23 cellular contexts compared by ENCODE assay signal in genomic region chr4:100780126-100780525, GRCh38.
DNase-seq lines count a peak whose midpoint lies in the region; ATAC-seq, FAIRE-seq and TF ChIP-seq lines count a peak whose summit lies in the region.
"Had no signal": no experiment of that assay in that cellular context is flagged by ENCODE, and none has a peak within 500 bp of the region (broad histone marks: within the 10 kb centered on the region; RNA-seq: fewer than 3 reads in every experiment).

No MANE protein-coding gene starts in this region.

- H3K9ac ChIP-seq in HepG2 (ENCODE audit: insufficient read depth, low read depth, low read length) (no peak overlapping the region), PC-3 (ENCODE audit: low read length) (no peak overlapping the region)
- H3K9ac ChIP-seq: BLaER1 treated with 17β-estradiol and CSF1 and Interleukin-3, amounts not matched to agents 10 nM and 100 nM had no signal

- DNase-seq in HepG2 (ENCODE audit: low spot score) (no peak), right lobe of liver (no peak), GM12892 (ENCODE audit: insufficient read length) (no peak), PC-3 (peak; percentile 15), right atrium auricular region (ENCODE audit: low spot score) (no peak)
- DNase-seq in activated T-cell treated with anti-CD3 and anti-CD28 coated beads, Interleukin-2, amount 50 U/mL, for 72 hours = no peak
- DNase-seq: ACHN; AML-193; BE2C; CD4-positive, alpha-beta T cell; CD8-positive, alpha-beta memory T cell; DMS 273 treated with DMSO at 0.1 percent for 48 hours; DND-41; H9 had no signal

- no peaks in the 10 kb centered on the region for H3K27me3 ChIP-seq in HepG2 (ENCODE audit: control insufficient read depth in 1 of 2, insufficient read depth in 2 of 2, low read length in 2 of 2)
- no peaks in the 10 kb centered on the region for H3K27me3 ChIP-seq in right lobe of liver
- no peaks in the 10 kb centered on the region for H3K27me3 ChIP-seq in PC-3 (ENCODE audit: low read length)
- no peaks in the 10 kb centered on the region for H3K27me3 ChIP-seq in right atrium auricular region
- H3K27me3 ChIP-seq: BE2C; BLaER1 treated with 17β-estradiol and CSF1 and Interleukin-3, amounts not matched to agents 10 nM and 100 nM had no signal

- intact Hi-C loops in HepG2 (cut with micrococcal nuclease; ENCODE audit: unreplicated experiment) = no loop called here
- intact Hi-C loops in right lobe of liver (cut with DNase I) = no loop called here
- intact Hi-C loops in PC-3 (cut with micrococcal nuclease) = no loop called here

- H3F3A ChIP-seq in PC-3 (ENCODE audit: low read length, unreplicated experiment) = no peaks in the 10 kb centered on the region

- TF ChIP-seq EP300 in HepG2 (IDR thresholded peaks at IDR 0.05; ENCODE audit: low read depth in 2 of 2, low read length in 2 of 2) = no peak
- no peak for TF ChIP-seq EP300 in HepG2 (CRISPR knock-in tag; IDR thresholded peaks at IDR 0.05; ENCODE audit: borderline replicate concordance)

- FAIRE-seq in HepG2 (lab: Jason Lieb, UNC) (no peak), GM12892 (lab: Jason Lieb, UNC) (peak; percentile 30)
- FAIRE-seq: A204.1, D721Med, G401.6, GM18507 had no signal

- H3K27ac ChIP-seq in HepG2 (ENCODE audit: extremely low read length, insufficient read depth, low read length) = no peak overlapping the region
- no peak overlapping the region for H3K27ac ChIP-seq in right lobe of liver
- no peak overlapping the region for H3K27ac ChIP-seq in PC-3 (ENCODE audit: low read length)
- H3K27ac ChIP-seq in right atrium auricular region = no peak overlapping the region
- H3K27ac ChIP-seq: BLaER1 treated with 17β-estradiol and CSF1 and Interleukin-3, amounts not matched to agents 10 nM and 100 nM had no signal

- H3K4me3 Mint-ChIP-seq in activated T-cell treated with anti-CD3 and anti-CD28 coated beads, Interleukin-2, amount 50 U/mL, for 72 hours = no peak overlapping the region
- H3K4me3 Mint-ChIP-seq: CD14-positive monocyte; CD4-positive, alpha-beta T cell; CD8-positive, alpha-beta memory T cell; GM23338; H9 had no signal

- BruUV-seq in HepG2 (replicated peaks; lab: Mats Ljungman, UMichigan) (no TSS peak), PC-3 (replicated peaks; lab: Mats Ljungman, UMichigan) (no TSS peak)

- H3K27ac Mint-ChIP-seq in activated T-cell treated with anti-CD3 and anti-CD28 coated beads, Interleukin-2, amount 50 U/mL, for 72 hours = no peak overlapping the region
- H3K27ac Mint-ChIP-seq: CD14-positive monocyte; CD4-positive, alpha-beta T cell; CD8-positive, alpha-beta memory T cell; GM23338; H9 had no signal

- no peak overlapping the region for H3K4me3 ChIP-seq in HepG2 (replicated peaks in 1 of 3; ENCODE audit: insufficient read depth in 1 of 3, low read depth in 2 of 3, low read length in 3 of 3)
- no peak overlapping the region for H3K4me3 ChIP-seq in right lobe of liver
- H3K4me3 ChIP-seq in PC-3 (ENCODE audit: low read length) = no peak overlapping the region
- H3K4me3 ChIP-seq in right atrium auricular region = no peak overlapping the region
- H3K4me3 ChIP-seq: BLaER1 treated with 17β-estradiol and CSF1 and Interleukin-3, amounts not matched to agents 10 nM and 100 nM; GM23338 had no signal

- in situ Hi-C loops in HepG2 (cut with HindIII; ENCODE audit: extremely low pct_ligation_motif_present, low pct_unique_long_range_greater_than_20kb) = no loop called here

- no peak for ATAC-seq in HepG2
- ATAC-seq in right lobe of liver = no peak
- no peak for ATAC-seq in PC-3
- no peak for ATAC-seq in activated T-cell treated with anti-CD3 and anti-CD28 coated beads, Interleukin-2, amount 50 U/mL, for 72 hours (replicated peaks in 1 of 2)
- no peak for ATAC-seq in GM18505 (IDR thresholded peaks at IDR 0.05; ENCODE audit: unreplicated experiment)
- ATAC-seq: GM23338, HCT116 had no signal

- H3K36me3 Mint-ChIP-seq in activated T-cell treated with anti-CD3 and anti-CD28 coated beads, Interleukin-2, amount 50 U/mL, for 72 hours (ENCODE audit: insufficient read depth in 2 of 2) = peaks cover 0 to 3% of the 10 kb centered on the region in 2 donors
- H3K36me3 Mint-ChIP-seq: CD14-positive monocyte had no signal

- no peak for TF ChIP-seq POLR2A in HepG2 (IDR thresholded peaks at IDR 0.05; ENCODE audit: insufficient read depth in 1 of 2, low read depth in 2 of 2, low read length in 2 of 2)
- no peak for TF ChIP-seq POLR2A in right lobe of liver (IDR thresholded peaks at IDR 0.05)
- no peak for TF ChIP-seq POLR2A in GM12892 (IDR thresholded peaks at IDR 0.05; ENCODE audit: low read depth, low read length)
- no peak for TF ChIP-seq POLR2A in GM18505 (IDR thresholded peaks at IDR 0.05; ENCODE audit: borderline replicate concordance, extremely low read depth, insufficient read depth, insufficient read length)

- TF ChIP-seq CTCF in HepG2 (CRISPR knock-in tag; IDR thresholded peaks at IDR 0.05) = no peak
- TF ChIP-seq CTCF in right lobe of liver (IDR thresholded peaks at IDR 0.05) = no peak
- no peak for TF ChIP-seq CTCF in PC-3 (conservative IDR thresholded peaks at IDR 0.05; ENCODE audit: low read depth, low read length)
- TF ChIP-seq CTCF in right atrium auricular region (IDR thresholded peaks at IDR 0.05) = no peak

- no peaks in the 10 kb centered on the region for H4K20me1 ChIP-seq in HepG2 (ENCODE audit: insufficient read depth, low read length)
- no peaks in the 10 kb centered on the region for H4K20me1 ChIP-seq in PC-3 (ENCODE audit: low read length)
- H4K20me1 ChIP-seq: BLaER1 treated with 17β-estradiol and CSF1 and Interleukin-3, amounts not matched to agents 10 nM and 100 nM had no signal

- H3K9me3 Mint-ChIP-seq in activated T-cell treated with anti-CD3 and anti-CD28 coated beads, Interleukin-2, amount 50 U/mL, for 72 hours = peaks cover 2 to 6% of the 10 kb centered on the region in 2 donors
- H3K9me3 Mint-ChIP-seq: CD4-positive, alpha-beta T cell had no signal

- H3K79me2 ChIP-seq in HepG2 (ENCODE audit: insufficient read depth, low read length) = no peaks in the 10 kb centered on the region
- H3K79me2 ChIP-seq in PC-3 (ENCODE audit: low read length) = no peaks in the 10 kb centered on the region

- H3K4me1 ChIP-seq in HepG2 (ENCODE audit: insufficient read depth, low read length) = no peaks in the 10 kb centered on the region
- H3K4me1 ChIP-seq in right lobe of liver = no peaks in the 10 kb centered on the region
- no peaks in the 10 kb centered on the region for H3K4me1 ChIP-seq in PC-3 (ENCODE audit: insufficient read depth, low read length)
- no peaks in the 10 kb centered on the region for H3K4me1 ChIP-seq in right atrium auricular region

- CTCF ChIA-PET in HepG2 (lab: Yijun Ruan, JAX; ENCODE audit: low intra/inter-chr PET ratio, low total read pairs) = no interaction called here
- CTCF ChIA-PET in PC-3 (lab: Charles Lee) = interaction anchor here (0.7 kb wide), 1 partner anchor 782 kb away, joined by 3 read pairs; no protein-coding TSS in a partner anchor

- H3K9me3 ChIP-seq in HepG2 (ENCODE audit: low read length) (peaks cover 27% of the 10 kb centered on the region), right lobe of liver (no peaks in the 10 kb centered on the region), PC-3 (ENCODE audit: low read length) (no peaks in the 10 kb centered on the region), right atrium auricular region (peaks cover 0 to 7% of the 10 kb centered on the region in 2 donors)
- H3K9me3 ChIP-seq: BE2C had no signal

- H3K4me2 ChIP-seq in HepG2 (ENCODE audit: low read depth, low read length) (no peak overlapping the region), PC-3 (ENCODE audit: low read length) (no peak overlapping the region)
- H3K4me2 ChIP-seq: BLaER1 treated with 17β-estradiol and CSF1 and Interleukin-3, amounts not matched to agents 10 nM and 100 nM; GM23338 had no signal

- no peak for TF ChIP-seq RAD21 in HepG2 (CRISPR knock-in tag; IDR thresholded peaks at IDR 0.05)

- H2AFZ ChIP-seq in HepG2 (ENCODE audit: low read length) = no peak overlapping the region
- H2AFZ ChIP-seq in PC-3 (ENCODE audit: low read length) = no peak overlapping the region
- H2AFZ ChIP-seq: GM23338 had no signal

- POLR2A ChIA-PET in HepG2 (lab: Yijun Ruan, JAX) = no interaction called here
- POLR2A ChIA-PET in PC-3 (lab: Charles Lee; ENCODE audit: unreplicated experiment) = interaction anchor here (0.7 kb wide), 1 partner anchor 197 kb away, joined by 6 read pairs; no protein-coding TSS in a partner anchor

- H3K36me3 ChIP-seq in HepG2 (replicated peaks in 1 of 2; ENCODE audit: control insufficient read depth in 1 of 2, insufficient read depth in 2 of 2, low read length in 2 of 2) (no peaks in the 10 kb centered on the region), right lobe of liver (no peaks in the 10 kb centered on the region), PC-3 (ENCODE audit: low read depth, low read length) (no peaks in the 10 kb centered on the region), right atrium auricular region (no peaks in the 10 kb centered on the region)
- H3K36me3 ChIP-seq: BE2C; BLaER1 treated with 17β-estradiol and CSF1 and Interleukin-3, amounts not matched to agents 10 nM and 100 nM had no signal

- H3K9me2 ChIP-seq in PC-3 (replicated peaks; ENCODE audit: low read length) = no peaks in the 10 kb centered on the region

- no peaks in the 10 kb centered on the region for H3K27me3 Mint-ChIP-seq in activated T-cell treated with anti-CD3 and anti-CD28 coated beads, Interleukin-2, amount 50 U/mL, for 72 hours (ENCODE audit: low read depth)
- H3K27me3 Mint-ChIP-seq: CD4-positive, alpha-beta T cell had no signal

- no peaks in the 10 kb centered on the region for H3K4me1 Mint-ChIP-seq in activated T-cell treated with anti-CD3 and anti-CD28 coated beads, Interleukin-2, amount 50 U/mL, for 72 hours (ENCODE audit: low read depth)
- H3K4me1 Mint-ChIP-seq: GM23338, H9 had no signal

TF ChIP-seq in HepG2, 621 proteins besides CTCF, POLR2A, EP300 and RAD21:
- no peak for TF ChIP-seq FOXM1 (CRISPR knock-in tag; IDR thresholded peaks at IDR 0.05)
- TF ChIP-seq MAFF (IDR thresholded peaks at IDR 0.05; ENCODE audit: low read depth, low read length) = peak; percentile 60; the same call in 1 of the 2 replicates
- peak; percentile 40 to 54; a peak in 3 of 4 replicates for TF ChIP-seq MAFK (conservative IDR thresholded peaks at IDR 0.05 in 1 of 2, IDR thresholded peaks at IDR 0.05 in 1 of 2; ENCODE audit: low read length in 2 of 2)
TF ChIP-seq in HepG2: peak in this region for 2.
